ENCODE assay signal across 26 cellular contexts in genomic region chr10:109454691-109455090, GRCh38.
"Had no signal": no experiment of that assay in that cellular context is flagged by ENCODE, and none has a peak within 500 bp of the region (broad histone marks: within the 10 kb centered on the region; RNA-seq: fewer than 3 reads in every experiment).

No MANE protein-coding gene starts in this region.

- H3K9me3 ChIP-seq: esophagus squamous epithelium, mucosa of descending colon, right lobe of liver, thyroid gland had no signal

- H3K4me2 ChIP-seq: neural progenitor cell had no signal

- H3K36me3 Mint-ChIP-seq: memory B cell; mesothelial cell of epicardium; naive B cell; natural killer cell treated with Interleukin-12 subunit alpha and Interleukin-12 subunit beta and Interleukin-15 and Interleukin-18, amount 100 ng/mL, for 72 hours; neural progenitor cell had no signal

- H3K4me3 Mint-ChIP-seq: effector memory CD8-positive, alpha-beta T cell; memory B cell; mesothelial cell of epicardium; naive B cell; natural killer cell treated with Interleukin-12 subunit alpha and Interleukin-12 subunit beta and Interleukin-15 and Interleukin-18, amount 100 ng/mL, for 72 hours; neural progenitor cell had no signal

- H3K9ac ChIP-seq: neural progenitor cell, parathyroid adenoma had no signal

- H3K4me1 ChIP-seq: esophagus squamous epithelium, parathyroid adenoma, right lobe of liver, thyroid gland had no signal

- H3K79me2 ChIP-seq: parathyroid adenoma had no signal

- DNase-seq: dermis blood vessel endothelial cell; effector memory CD8-positive, alpha-beta T cell; erythroblast; esophagus squamous epithelium; foreskin melanocyte; head of caudate nucleus; mucosa of descending colon; naive B cell; right lobe of liver; small intestine; stimulated activated CD4-positive, alpha-beta T cell treated with anti-CD3 and anti-CD28 coated beads, Interleukin-12 subunit alpha, Interleukin-12 subunit beta, amount 100 ng/mL, for 4 hours; stimulated activated CD4-positive, alpha-beta T cell treated with anti-CD3 and anti-CD28 coated beads, Interleukin-1b, Interleukin-23, amount 100 ng/mL, for 48 hours; stimulated activated CD4-positive, alpha-beta T cell treated with anti-CD3 and anti-CD28 coated beads, Interleukin-4, amount 100 ng/mL, for 1 hour; stimulated activated CD8-positive, alpha-beta memory T cell treated with anti-CD3 and anti-CD28 coated beads, Interleukin-4, amount 100 ng/mL, for 48 hours; stimulated activated naive CD4-positive, alpha-beta T cell treated with Interleukin-2 at 50 U/mL for 16 hours; stomach; thyroid gland had no signal

- ATAC-seq: effector memory CD8-positive, alpha-beta T cell; left lobe of liver; mucosa of descending colon; natural killer cell treated with Interleukin-12 subunit alpha and Interleukin-12 subunit beta and Interleukin-15 and Interleukin-18, amount 100 ng/mL, for 72 hours; right lobe of liver had no signal

- H3K4me3 ChIP-seq: coronary artery, esophagus squamous epithelium, lung, mucosa of descending colon, neural progenitor cell, right lobe of liver, stomach, thyroid gland had no signal

- H3K4me1 Mint-ChIP-seq: memory B cell, naive B cell had no signal

- H3K27ac ChIP-seq: coronary artery, esophagus squamous epithelium, neural progenitor cell, parathyroid adenoma, right lobe of liver, stomach, thyroid gland had no signal

- H3K27me3 ChIP-seq: right lobe of liver, thyroid gland had no signal

- H3K27ac Mint-ChIP-seq: effector memory CD8-positive, alpha-beta T cell; memory B cell; mesothelial cell of epicardium; naive B cell; natural killer cell treated with Interleukin-12 subunit alpha and Interleukin-12 subunit beta and Interleukin-15 and Interleukin-18, amount 100 ng/mL, for 72 hours; progenitor cell of endocrine pancreas had no signal

- H2AFZ ChIP-seq: neural progenitor cell, parathyroid adenoma had no signal

- H3K36me3 ChIP-seq: esophagus squamous epithelium, right lobe of liver, stomach, thyroid gland had no signal
